In genomic region chr9:128245293-128246151, GRCh38 we compare ENCODE assay signal across 8 cellular contexts. TPM values are rescaled to one million over a fixed set of nuclear protein-coding genes. Genes with fewer than 3 reads are reported as not detected.
DNase-seq lines count a peak whose midpoint lies in the region; ATAC-seq, FAIRE-seq and TF ChIP-seq lines count a peak whose summit lies in the region.

No MANE protein-coding gene starts in this region.

- H3K9me3 Mint-ChIP-seq in WTC11 = no peaks in the 10 kb centered on the region

- POLR2A ChIA-PET in WTC11 (lab: Charles Lee) = no interaction called here

- no peak overlapping the region for H3K27ac ChIP-seq in small intestine (ENCODE audit: low read depth in 1 of 2, low read length in 1 of 2)

- WGBS in small intestine, 3 donors = 41 to 57% (median 52%) methylated on average over 16 to 18 of the region's 18 CpGs

- no peak for TF ChIP-seq CTCF in WTC11 (IDR thresholded peaks at IDR 0.05)

- H3K36me3 ChIP-seq in small intestine (ENCODE audit: control insufficient read depth in 2 of 2, insufficient read depth in 2 of 2, low read length in 2 of 2) = no peaks in the 10 kb centered on the region

- peaks cover 21% of the 10 kb centered on the region for H3K4me1 Mint-ChIP-seq in WTC11

- CTCF ChIA-PET in WTC11 (lab: Charles Lee) = interaction anchor here (1.2 to 2.3 kb wide), 3 partner anchors 9 to 27 kb away, joined by 4 to 17 read pairs (median 4); no protein-coding TSS in a partner anchor

- H3K36me3 Mint-ChIP-seq in WTC11 = peaks cover 4% of the 10 kb centered on the region

- H3K27me3 ChIP-seq in small intestine (ENCODE audit: control insufficient read depth in 2 of 2, insufficient read depth in 2 of 2, low read length in 2 of 2) = no peaks in the 10 kb centered on the region

- DNase-seq in A172 (ENCODE audit: low spot score) (peak; percentile 68), KG1 (lab: John Stamatoyannopoulos, UW) (peak; percentile 81), brain pericyte (ENCODE audit: low read depth, low spot score) (peak; percentile 41), iris pigment epithelial cell (ENCODE audit: low read depth) (peak; percentile 73), GM19239 (ENCODE audit: insufficient read length, low spot score) (no peak), small intestine (no peak), WTC11 (ENCODE audit: low spot score) (no peak)
- DNase-seq in activated T-cell treated with anti-CD3 and anti-CD28 coated beads, Interleukin-2, amount 50 U/mL, for 1 hour = no peak

- peaks cover 9% of the 10 kb centered on the region for H3K27me3 Mint-ChIP-seq in WTC11 (ENCODE audit: low read depth)

- H3K27ac Mint-ChIP-seq in WTC11 = no peak overlapping the region

- no peak for FAIRE-seq in GM19239 (lab: Jason Lieb, UNC)
- no peak for FAIRE-seq in small intestine (lab: Jason Lieb, UNC)

- H3K4me3 ChIP-seq in small intestine (ENCODE audit: low read depth in 1 of 2, low read length in 2 of 2) = no peak overlapping the region

- ATAC-seq in WTC11 = no peak

- peaks cover 0 to 3% of the 10 kb centered on the region in 2 donors for H3K4me1 ChIP-seq in small intestine (ENCODE audit: control insufficient read depth in 2 of 2, insufficient read depth in 1 of 2, low read depth in 1 of 2, low read length in 1 of 2)

- no peaks in the 10 kb centered on the region for H3K9me3 ChIP-seq in small intestine (ENCODE audit: control insufficient read depth, low read depth)

- no peak overlapping the region for H3K4me3 Mint-ChIP-seq in WTC11

TF ChIP-seq in WTC11, 78 proteins besides CTCF, POLR2A, EP300 and RAD21:
- TF ChIP-seq GRHL2 (CRISPR knock-in tag; IDR thresholded peaks at IDR 0.05; ENCODE audit: insufficient replicate concordance, severe bottlenecking) (no peak), ELF4 (CRISPR knock-in tag; IDR thresholded peaks at IDR 0.05; ENCODE audit: low read depth) (no peak), ERG (CRISPR knock-in tag; IDR thresholded peaks at IDR 0.05) (no peak), STAT6 (CRISPR knock-in tag; conservative IDR thresholded peaks at IDR 0.05; ENCODE audit: low read depth) (no peak)

RNA-seq across cellular contexts. Expression of gene GOLGA2, which starts 30.3 kb away (rescaled TPM):
- 118 and 155 TPM in 2 replicates for total RNA-seq in A172 (2014; rRNA removed; shearing (Covaris generic))
- 10 to 100 TPM; 34.9 to 49.4 (median 48.0) TPM for polyA plus RNA-seq in small intestine
- total RNA-seq in WTC11 (2021) = 54.7 to 66.3 TPM (median 58.8 TPM) in 3 replicates

RNA-seq across cellular contexts. Expression of gene SWI5, which starts 30.6 kb away (rescaled TPM):
- 110 and 118 TPM in 2 replicates for total RNA-seq in A172 (2014; rRNA removed; shearing (Covaris generic))
- polyA plus RNA-seq in small intestine = 10 to 100 TPM; 29.3 to 38.5 (median 37.8) TPM
- total RNA-seq in WTC11 (2021) = 26.2 to 32.0 TPM (median 31.7 TPM) in 3 replicates

RNA-seq across cellular contexts. Expression of gene DNM1, which starts 42.3 kb away (rescaled TPM):
- 16.7 and 20.6 TPM in 2 replicates for total RNA-seq in A172 (2014; rRNA removed; shearing (Covaris generic))
- 1 to 10 TPM in 1 of 3 donors, under 1 TPM in 2; 0.45 to 6.5 (median 0.81) TPM for polyA plus RNA-seq in small intestine
- total RNA-seq in WTC11 (2021) = 79.0 to 105 TPM (median 92.4 TPM) in 3 replicates

RNA-seq across cellular contexts. Expression of gene CIZ1, which starts 54.1 kb away (rescaled TPM):
- total RNA-seq in A172 (2014; rRNA removed; shearing (Covaris generic)) = 60.6 and 70.1 TPM in 2 replicates
- polyA plus RNA-seq in small intestine = 10 to 100 TPM; 44.5 to 48.6 (median 47.0) TPM
- 86.1 to 90.6 TPM (median 90.2 TPM) in 3 replicates for total RNA-seq in WTC11 (2021)

Comparison
In these comparisons a context has a peak if more than half of its experiments do, and no peak if none do; other contexts are left out.
1. DNase-seq: peak in A172 (single experiment), KG1 (single experiment), brain pericyte (single experiment) and iris pigment epithelial cell (single experiment); none in GM19239 (single experiment), small intestine (single experiment), WTC11 (single experiment) and activated T-cell treated with anti-CD3 and anti-CD28 coated beads, Interleukin-2, amount 50 U/mL, for 1 hour (single experiment).